In genomic region chr1:196393282-196393681, GRCh38 we compare ENCODE assay signal across 20 cellular contexts.
"Had no signal": no experiment of that assay in that cellular context is flagged by ENCODE, and none has a peak within 500 bp of the region (broad histone marks: within the 10 kb centered on the region; RNA-seq: fewer than 3 reads in every experiment).

No MANE protein-coding gene starts in this region.

- H3K4me3 ChIP-seq: body of pancreas, cardiac muscle cell, left lung, tibial nerve had no signal

- FAIRE-seq: kidney had no signal

- H3K36me3 Mint-ChIP-seq: activated naive CD8-positive, alpha-beta T cell treated with anti-CD3 and anti-CD28 coated beads, Interleukin-2, amount 10 ng/mL, durations not matched to agents 7 days and 5 days had no signal

- DNase-seq: activated CD4-positive, alpha-beta memory T cell treated with anti-CD3 and anti-CD28 coated beads, Interleukin-2, amount 10 ng/mL, durations not matched to agents 7 days and 5 days; activated CD4-positive, alpha-beta T cell treated with anti-CD3 and anti-CD28 coated beads, Interleukin-2, amount 10 ng/mL, durations not matched to agents 24 days and 14 days; activated effector memory CD4-positive, alpha-beta T cell treated with Interleukin-2 at 50 U/mL for 16 hours; activated naive CD4-positive, alpha-beta T cell treated with anti-CD3 and anti-CD28 coated beads for 36 hours; activated naive CD8-positive, alpha-beta T cell treated with anti-CD3 and anti-CD28 coated beads, Interleukin-2, amount 10 ng/mL, durations not matched to agents 7 days and 5 days; activated T-cell treated with anti-CD3 and anti-CD28 coated beads, Interleukin-2, amount 50 U/mL, for 72 hours; cortex of kidney; endodermal cell; kidney; left lung; retina; stimulated activated CD4-positive, alpha-beta T cell treated with anti-CD3 and anti-CD28 coated beads, Interleukin-12 subunit alpha, Interleukin-12 subunit beta, amount 100 ng/mL, for 4 hours; stimulated activated CD4-positive, alpha-beta T cell treated with anti-CD3 and anti-CD28 coated beads, Interleukin-4, amount 100 ng/mL, for 4 hours; substantia nigra had no signal

- H3K27me3 Mint-ChIP-seq: activated CD4-positive, alpha-beta memory T cell treated with anti-CD3 and anti-CD28 coated beads, Interleukin-2, amount 10 ng/mL, durations not matched to agents 7 days and 5 days; activated CD4-positive, alpha-beta T cell treated with anti-CD3 and anti-CD28 coated beads, Interleukin-2, amount 10 ng/mL, durations not matched to agents 24 days and 14 days; activated naive CD8-positive, alpha-beta T cell treated with anti-CD3 and anti-CD28 coated beads, Interleukin-2, amount 10 ng/mL, durations not matched to agents 7 days and 5 days; stimulated activated naive CD8-positive, alpha-beta T cell treated with anti-CD3 and anti-CD28 coated beads, Interleukin-15, Interleukin-2, amounts not matched to agents 100 ng/mL and 50 ng/mL, for 24 hours had no signal

- H3K4me1 ChIP-seq: body of pancreas, left lung, tibial nerve had no signal

- H3K4me3 Mint-ChIP-seq: activated CD4-positive, alpha-beta memory T cell treated with anti-CD3 and anti-CD28 coated beads, Interleukin-2, amount 10 ng/mL, durations not matched to agents 7 days and 5 days; activated CD4-positive, alpha-beta T cell treated with anti-CD3 and anti-CD28 coated beads, Interleukin-2, amount 10 ng/mL, durations not matched to agents 24 days and 14 days; activated naive CD4-positive, alpha-beta T cell treated with anti-CD3 and anti-CD28 coated beads for 36 hours; activated naive CD8-positive, alpha-beta T cell treated with anti-CD3 and anti-CD28 coated beads, Interleukin-2, amount 10 ng/mL, durations not matched to agents 7 days and 5 days; activated T-cell treated with anti-CD3 and anti-CD28 coated beads, Interleukin-2, amount 50 U/mL, for 72 hours; endodermal cell; stimulated activated naive CD8-positive, alpha-beta T cell treated with anti-CD3 and anti-CD28 coated beads, Interleukin-15, Interleukin-2, amounts not matched to agents 100 ng/mL and 50 ng/mL, for 24 hours had no signal

- H3K36me3 ChIP-seq: cardiac muscle cell, left lung, tibial nerve had no signal

- H3K9me3 Mint-ChIP-seq: activated CD4-positive, alpha-beta memory T cell treated with anti-CD3 and anti-CD28 coated beads, Interleukin-2, amount 10 ng/mL, durations not matched to agents 7 days and 5 days; activated CD4-positive, alpha-beta T cell treated with anti-CD3 and anti-CD28 coated beads, Interleukin-2, amount 10 ng/mL, durations not matched to agents 24 days and 14 days; activated naive CD4-positive, alpha-beta T cell treated with anti-CD3 and anti-CD28 coated beads for 36 hours; activated naive CD8-positive, alpha-beta T cell treated with anti-CD3 and anti-CD28 coated beads, Interleukin-2, amount 10 ng/mL, durations not matched to agents 7 days and 5 days; endodermal cell; stimulated activated naive CD8-positive, alpha-beta T cell treated with anti-CD3 and anti-CD28 coated beads, Interleukin-15, Interleukin-2, amounts not matched to agents 100 ng/mL and 50 ng/mL, for 24 hours had no signal

- H3K27ac ChIP-seq: body of pancreas, cardiac muscle cell, epithelial cell of prostate, left lung, tibial nerve had no signal

- H3K4me1 Mint-ChIP-seq: activated CD4-positive, alpha-beta memory T cell treated with anti-CD3 and anti-CD28 coated beads, Interleukin-2, amount 10 ng/mL, durations not matched to agents 7 days and 5 days; activated CD4-positive, alpha-beta T cell treated with anti-CD3 and anti-CD28 coated beads, Interleukin-2, amount 10 ng/mL, durations not matched to agents 24 days and 14 days; activated naive CD8-positive, alpha-beta T cell treated with anti-CD3 and anti-CD28 coated beads, Interleukin-2, amount 10 ng/mL, durations not matched to agents 7 days and 5 days had no signal

- H3K9me3 ChIP-seq: body of pancreas, left lung, tibial nerve had no signal

- H3K27me3 ChIP-seq: body of pancreas, cardiac muscle cell, left lung, tibial nerve had no signal

- ATAC-seq: activated CD4-positive, CD25-positive, alpha-beta regulatory T cell treated with anti-CD3 and anti-CD28 coated beads, Interleukin-2, amount 50 U/mL, for 24 hours; activated T-cell treated with anti-CD3 and anti-CD28 coated beads, Interleukin-2, amount 50 U/mL, for 72 hours; body of pancreas; left lung had no signal

- H3K27ac Mint-ChIP-seq: activated CD4-positive, alpha-beta memory T cell treated with anti-CD3 and anti-CD28 coated beads, Interleukin-2, amount 10 ng/mL, durations not matched to agents 7 days and 5 days; activated CD4-positive, alpha-beta T cell treated with anti-CD3 and anti-CD28 coated beads, Interleukin-2, amount 10 ng/mL, durations not matched to agents 24 days and 14 days; activated naive CD4-positive, alpha-beta T cell treated with anti-CD3 and anti-CD28 coated beads for 36 hours; activated naive CD8-positive, alpha-beta T cell treated with anti-CD3 and anti-CD28 coated beads, Interleukin-2, amount 10 ng/mL, durations not matched to agents 7 days and 5 days; activated T-cell treated with anti-CD3 and anti-CD28 coated beads, Interleukin-2, amount 50 U/mL, for 72 hours; endodermal cell; stimulated activated naive CD8-positive, alpha-beta T cell treated with anti-CD3 and anti-CD28 coated beads, Interleukin-15, Interleukin-2, amounts not matched to agents 100 ng/mL and 50 ng/mL, for 24 hours had no signal
